ENCODE assay signal across 7 cellular contexts in the genomic region with DNA sequence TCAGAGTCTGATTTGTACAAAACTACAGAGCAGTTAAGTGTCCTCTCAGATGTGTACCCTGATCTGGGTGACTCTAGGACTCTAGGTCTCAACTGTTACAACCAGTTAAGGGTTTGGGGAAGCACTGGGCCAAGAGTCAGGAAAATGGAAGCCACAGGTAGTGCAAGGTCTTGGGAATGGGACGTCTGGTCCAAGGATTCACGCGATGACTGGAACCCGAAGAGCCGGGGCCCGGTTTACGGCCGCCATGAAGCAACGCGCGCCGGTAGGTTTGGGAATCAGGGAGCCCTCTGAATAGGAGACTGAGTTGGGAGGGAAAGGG. TPM values are rescaled to one million over a fixed set of nuclear protein-coding genes. Genes with fewer than 3 reads are reported as not detected.
DNase-seq lines count a peak whose midpoint lies in the region; ATAC-seq and TF ChIP-seq lines count a peak whose summit lies in the region.

No MANE protein-coding gene starts in this region.

- H3K36me3 ChIP-seq in sigmoid colon, result no peaks in the 10 kb centered on the region

- peak overlapping the region; percentile 41 to 71 (median 64) for H3K4me3 ChIP-seq in sigmoid colon

- DNase-seq in T1000 (lab: John Stamatoyannopoulos, UW), result peak; percentile 22
- no peak for DNase-seq in glutamatergic neuron
- no peak for DNase-seq in sigmoid colon
- no peak for DNase-seq in iPS-NIHi7 (ENCODE audit: extremely low spot score)
- DNase-seq in GM13976 (ENCODE audit: low spot score), result no peak

- no peaks in the 10 kb centered on the region for H3K4me1 ChIP-seq in sigmoid colon

- H3K9me3 ChIP-seq in sigmoid colon, result no peaks in the 10 kb centered on the region

- H3K27ac Mint-ChIP-seq in glutamatergic neuron (ENCODE audit: unreplicated experiment), result no peak overlapping the region

- TF ChIP-seq EP300 in sigmoid colon (IDR thresholded peaks at IDR 0.05), result no peak

- H3K9me3 Mint-ChIP-seq in glutamatergic neuron (ENCODE audit: unreplicated experiment), result no peaks in the 10 kb centered on the region

- intact Hi-C loops in sigmoid colon (cut with DNase I), result no loop called here

- peak overlapping the region; percentile 76 for H3K4me3 Mint-ChIP-seq in glutamatergic neuron (ENCODE audit: unreplicated experiment)

- TF ChIP-seq CTCF in glutamatergic neuron (IDR thresholded peaks at IDR 0.05; ENCODE audit: partially characterized antibody, unreplicated experiment), result no peak
- no peak for TF ChIP-seq CTCF in sigmoid colon (IDR thresholded peaks at IDR 0.05)
- TF ChIP-seq CTCF in GM13976 (IDR thresholded peaks at IDR 0.05; ENCODE audit: borderline replicate concordance, control extremely low read depth, extremely low read depth, insufficient read depth, missing control alignments), result no peak

- WGBS in sigmoid colon, 2 donors, result 1% methylated on average over 12 of the region's 12 CpGs

- no peak for TF ChIP-seq POLR2A in sigmoid colon (IDR thresholded peaks at IDR 0.05)

- H3K4me1 Mint-ChIP-seq in glutamatergic neuron (ENCODE audit: low read depth, unreplicated experiment), result no peaks in the 10 kb centered on the region

- no peaks in the 10 kb centered on the region for H3K36me3 Mint-ChIP-seq in glutamatergic neuron (ENCODE audit: unreplicated experiment)

- H3K27me3 ChIP-seq in sigmoid colon, result no peaks in the 10 kb centered on the region

- H3K27me3 Mint-ChIP-seq in glutamatergic neuron (ENCODE audit: unreplicated experiment), result no peaks in the 10 kb centered on the region

- peak overlapping the region; percentile 78 to 88 (median 84) for H3K27ac ChIP-seq in sigmoid colon

- in situ Hi-C loops in GM13976 (cut with MboI; ENCODE audit: low sequenced_read_pairs, unreplicated experiment), result no loop called here

- peak; percentile 16 for ATAC-seq in GM19023 (IDR thresholded peaks at IDR 0.05; ENCODE audit: unreplicated experiment)
- ATAC-seq in HG02943 (IDR thresholded peaks at IDR 0.05; ENCODE audit: low read depth, unreplicated experiment), result peak; percentile 3

RNA-seq across cellular contexts. Expression of a gene that starts 0.3 kb away (rescaled TPM):
- 12.1 TPM for total RNA-seq in glutamatergic neuron (ENCODE audit: unreplicated experiment)
- 10 to 100 TPM in 3 of 4 donors, 1 to 10 TPM in 1; 7.8 to 15.0 (median 12.2) TPM for total RNA-seq in sigmoid colon
- 10 to 100 TPM; 31.2 to 46.0 (median 40.6) TPM for polyA plus RNA-seq in sigmoid colon
